ENCODE assay signal across 8 cellular contexts in the genomic region with DNA sequence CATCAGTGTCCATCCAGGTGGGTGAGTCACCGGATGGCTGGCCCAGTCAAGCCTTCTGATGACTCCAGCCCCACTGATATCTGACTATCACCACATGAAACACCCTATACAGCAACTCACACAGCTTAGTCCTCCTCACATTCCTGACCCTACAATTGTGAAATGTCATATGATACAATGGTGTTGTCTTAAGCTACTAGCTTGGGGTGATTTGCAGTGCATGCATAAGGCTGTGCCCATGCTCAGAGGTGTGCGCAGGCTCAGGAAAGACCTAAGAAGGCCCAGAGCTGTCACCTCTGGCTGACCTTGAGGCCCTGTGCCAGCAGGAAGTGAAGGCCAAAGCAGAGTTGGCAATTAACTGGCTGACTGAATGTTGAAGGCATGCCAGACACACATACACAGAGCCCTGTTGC. TPM values are rescaled to one million over a fixed set of nuclear protein-coding genes. Genes with fewer than 3 reads are reported as not detected.
DNase-seq lines count a peak whose midpoint lies in the region; ATAC-seq and TF ChIP-seq lines count a peak whose summit lies in the region.

No MANE protein-coding gene starts in this region.

- H3K36me3 ChIP-seq in SK-N-SH (replicated peaks in 1 of 2; ENCODE audit: control insufficient read depth in 1 of 2, insufficient read depth in 2 of 2, low read length in 1 of 2) (no peaks in the 10 kb centered on the region), left lung (no peaks in the 10 kb centered on the region), hepatocyte (replicated peaks; ENCODE audit: insufficient read depth, low read depth) (no peaks in the 10 kb centered on the region)

- H2AFZ ChIP-seq in SK-N-SH (ENCODE audit: low read depth) (no peak overlapping the region), hepatocyte (no peak overlapping the region)

- H3K79me2 ChIP-seq in SK-N-SH (ENCODE audit: insufficient read depth), result no peaks in the 10 kb centered on the region
- H3K79me2 ChIP-seq in hepatocyte, result no peaks in the 10 kb centered on the region

- H3K4me3 ChIP-seq in SK-N-SH (ENCODE audit: low read depth in 2 of 2, low read length in 1 of 2), result no peak overlapping the region
- H3K4me3 ChIP-seq in left lung, result no peak overlapping the region
- no peak overlapping the region for H3K4me3 ChIP-seq in hepatocyte

- no peaks in the 10 kb centered on the region for H3K9me2 ChIP-seq in SK-N-SH
- H3K9me2 ChIP-seq in hepatocyte (replicated peaks; ENCODE audit: insufficient read depth), result no peaks in the 10 kb centered on the region

- TF ChIP-seq CTCF in SK-N-SH (IDR thresholded peaks at IDR 0.05), result no peak
- TF ChIP-seq CTCF in left lung (IDR thresholded peaks at IDR 0.05), result no peak
- no peak for TF ChIP-seq CTCF in hepatocyte (IDR thresholded peaks at IDR 0.05; ENCODE audit: poor library complexity)

- intact Hi-C loops in left lung (cut with DNase I), result no loop called here

- no peaks in the 10 kb centered on the region for H4K20me1 ChIP-seq in SK-N-SH (ENCODE audit: insufficient read depth)
- H4K20me1 ChIP-seq in hepatocyte (ENCODE audit: insufficient read depth, poor library complexity, severe bottlenecking), result no peaks in the 10 kb centered on the region

- peaks cover 59% of the 10 kb centered on the region for H3K4me1 Mint-ChIP-seq in stimulated activated memory B cell treated with anti-CD40 and anti-IgM and Interleukin-4, amounts not matched to agents 10 μg/mL and 1 μg/mL and 100 μg/mL, for 72 hours

- H3K4me2 ChIP-seq in SK-N-SH, result no peak overlapping the region
- no peak overlapping the region for H3K4me2 ChIP-seq in hepatocyte

- peaks cover 0 to 2% of the 10 kb centered on the region in 2 experiments; a peak in 1 of 4 replicates for H3K4me1 ChIP-seq in SK-N-SH (ENCODE audit: control insufficient read depth in 1 of 2, insufficient read depth in 2 of 2, low read depth in 1 of 2, low read length in 1 of 2)
- peaks cover 0 to 49% of the 10 kb centered on the region in 2 donors for H3K4me1 ChIP-seq in left lung
- no peaks in the 10 kb centered on the region for H3K4me1 ChIP-seq in hepatocyte (ENCODE audit: insufficient read depth)

- ATAC-seq in stimulated activated memory B cell treated with anti-CD40 and anti-IgM and Interleukin-4, amounts not matched to agents 10 μg/mL and 1 μg/mL and 100 μg/mL, for 72 hours, result no peak
- no peak for ATAC-seq in HG03045 (IDR thresholded peaks at IDR 0.05; ENCODE audit: unreplicated experiment)
- ATAC-seq in left lung, result no peak

- no peak for TF ChIP-seq EP300 in SK-N-SH (IDR thresholded peaks at IDR 0.05; ENCODE audit: borderline replicate concordance in 1 of 2, low read depth in 1 of 2, low read length in 1 of 2)

- H3K27me3 ChIP-seq in SK-N-SH (ENCODE audit: insufficient read depth), result no peaks in the 10 kb centered on the region
- H3K27me3 ChIP-seq in left lung, result no peaks in the 10 kb centered on the region
- H3K27me3 ChIP-seq in hepatocyte, result no peaks in the 10 kb centered on the region

- no peak overlapping the region for H3K4me3 Mint-ChIP-seq in stimulated activated memory B cell treated with anti-CD40 and anti-IgM and Interleukin-4, amounts not matched to agents 10 μg/mL and 1 μg/mL and 100 μg/mL, for 72 hours

- H3K9me3 ChIP-seq in SK-N-SH (no peaks in the 10 kb centered on the region), left lung (no peaks in the 10 kb centered on the region), hepatocyte (ENCODE audit: low read depth) (no peaks in the 10 kb centered on the region)

- H3K9me3 Mint-ChIP-seq in stimulated activated memory B cell treated with anti-CD40 and anti-IgM and Interleukin-4, amounts not matched to agents 10 μg/mL and 1 μg/mL and 100 μg/mL, for 72 hours, result no peaks in the 10 kb centered on the region

- H3K27ac ChIP-seq in SK-N-SH (ENCODE audit: low read depth in 2 of 2, low read length in 1 of 2), result no peak overlapping the region
- no peak overlapping the region for H3K27ac ChIP-seq in left lung
- no peak overlapping the region for H3K27ac ChIP-seq in hepatocyte

- H3K36me3 Mint-ChIP-seq in stimulated activated memory B cell treated with anti-CD40 and anti-IgM and Interleukin-4, amounts not matched to agents 10 μg/mL and 1 μg/mL and 100 μg/mL, for 72 hours, result no peaks in the 10 kb centered on the region

- H3K27me3 Mint-ChIP-seq in stimulated activated memory B cell treated with anti-CD40 and anti-IgM and Interleukin-4, amounts not matched to agents 10 μg/mL and 1 μg/mL and 100 μg/mL, for 72 hours, result no peaks in the 10 kb centered on the region

- TF ChIP-seq RAD21 in SK-N-SH (IDR thresholded peaks at IDR 0.05; ENCODE audit: low read length), result no peak

- DNase-seq in activated effector memory CD4-positive, alpha-beta T cell treated with anti-CD3 and anti-CD28 coated beads, Interleukin-2, amount 50 U/mL, for 16 hours, result peak; percentile 65
- DNase-seq in activated effector memory CD4-positive, alpha-beta T cell treated with Interleukin-2 at 50 U/mL for 16 hours, result no peak
- DNase-seq in SK-N-SH, result no peak
- DNase-seq in fibroblast of gingiva (ENCODE audit: low read depth), result peak; percentile 30
- DNase-seq in left lung, result no peak
- no peak for DNase-seq in hepatocyte (ENCODE audit: low spot score)

- 17% methylated on average over 1 of the region's 2 CpGs for WGBS in SK-N-SH (ENCODE audit: low lambda C conversion rate)
- WGBS in hepatocyte (ENCODE audit: low lambda C conversion rate, missing lambda C conversion rate), result 97% methylated on average over 2 of the region's 2 CpGs

- POLR2A ChIA-PET in SK-N-SH (lab: Yijun Ruan, JAX), result no interaction called here

- no peaks in the 10 kb centered on the region for H3F3A ChIP-seq in SK-N-SH (replicated peaks; ENCODE audit: insufficient read depth)

- H3K27ac Mint-ChIP-seq in stimulated activated memory B cell treated with anti-CD40 and anti-IgM and Interleukin-4, amounts not matched to agents 10 μg/mL and 1 μg/mL and 100 μg/mL, for 72 hours, result peak overlapping the region; percentile 90

- H3K9ac ChIP-seq in SK-N-SH, result no peak overlapping the region

- CTCF ChIA-PET in SK-N-SH (lab: Yijun Ruan, JAX), result interaction anchor here (0.9 to 1.3 kb wide), 2 partner anchors 12 to 30 kb away, joined by 3 to 4 read pairs; no protein-coding TSS in a partner anchor

TF ChIP-seq in SK-N-SH, 30 proteins besides CTCF, POLR2A, EP300 and RAD21:
- TF ChIP-seq RXRA (IDR thresholded peaks at IDR 0.05; ENCODE audit: borderline replicate concordance, low read depth) (0 out of 2 replicates have a peak, but pooled peaks have one; percentile 16), TCF12 (IDR thresholded peaks at IDR 0.05) (no peak), NFIC (IDR thresholded peaks at IDR 0.05; ENCODE audit: borderline replicate concordance) (0 out of 2 replicates have a peak, but pooled peaks have one; percentile 21)

RNA-seq across cellular contexts. Expression of gene SEMA4D, which starts 21.5 kb away (rescaled TPM):
- polyA plus RNA-seq in SK-N-SH (2012; rRNA removed) (2.1 and 4.8 TPM in 2 replicates), hepatocyte (10.1 and 10.4 TPM in 2 replicates)
- polyA plus RNA-seq in SK-N-SH (2012; cell fraction: cytosol; rRNA removed), result 2.4 and 3.7 TPM in 2 replicates
- polyA plus RNA-seq in SK-N-SH (2012; cell fraction: nucleus; rRNA removed), result 12.9 and 17.9 TPM in 2 replicates
- total RNA-seq in left lung (10 to 100 TPM; 30.2 to 71.9 TPM), hepatocyte (9.4 and 10.0 TPM in 2 replicates)

Comparison
In these comparisons a context has a peak if more than half of its experiments do, and no peak if none do; other contexts are left out.
1. DNase-seq: peak in activated effector memory CD4-positive, alpha-beta T cell treated with anti-CD3 and anti-CD28 coated beads, Interleukin-2, amount 50 U/mL, for 16 hours (single experiment) and fibroblast of gingiva (single experiment); none in activated effector memory CD4-positive, alpha-beta T cell treated with Interleukin-2 at 50 U/mL for 16 hours (single experiment), SK-N-SH (single experiment), left lung (0 of 2) and hepatocyte (single experiment).